Comparison of ENCODE assay signal across 14 cellular contexts in genomic region chr3:124586126-124587052, GRCh38.
DNase-seq lines count a peak whose midpoint lies in the region; ATAC-seq and TF ChIP-seq lines count a peak whose summit lies in the region.
"Had no signal": no experiment of that assay in that cellular context is flagged by ENCODE, and none has a peak within 500 bp of the region (broad histone marks: within the 10 kb centered on the region; RNA-seq: fewer than 3 reads in every experiment).

No MANE protein-coding gene starts in this region.

- no peaks in the 10 kb centered on the region for H3K36me3 ChIP-seq in body of pancreas (replicated peaks in 1 of 2; ENCODE audit: insufficient read depth in 1 of 2, low read depth in 2 of 2)
- no peaks in the 10 kb centered on the region for H3K36me3 ChIP-seq in left lung
- no peaks in the 10 kb centered on the region for H3K36me3 ChIP-seq in spleen
- H3K36me3 ChIP-seq: tibial artery had no signal

- no peak for DNase-seq in activated naive CD4-positive, alpha-beta T cell treated with anti-CD3 and anti-CD28 coated beads for 36 hours
- DNase-seq in activated naive CD4-positive, alpha-beta T cell (lab: John Stamatoyannopoulos, UW): no peak
- peak in 1 of 4 donors; percentile 30 for DNase-seq in body of pancreas
- no peak for DNase-seq in left lung
- no peak for DNase-seq in spleen
- no peak for DNase-seq in GM10248 (ENCODE audit: extremely low spot score)
- no peak for DNase-seq in Calu3
- DNase-seq in NCI-H1048 (lab: John Stamatoyannopoulos, UW): no peak
- DNase-seq: activated CD4-positive, alpha-beta memory T cell treated with anti-CD3 and anti-CD28 coated beads for 36 hours; effector memory CD4-positive, alpha-beta T cell; NCI-H345; stimulated activated CD4-positive, alpha-beta T cell treated with anti-CD3 and anti-CD28 coated beads, Interleukin-2, amount 100 ng/mL, for 24 hours; tibial artery had no signal

- intact Hi-C loops in activated naive CD4-positive, alpha-beta T cell treated with anti-CD3 and anti-CD28 coated beads for 36 hours (cut with micrococcal nuclease): no loop called here
- intact Hi-C loops in body of pancreas (cut with DNase I): loop anchor here (10.0 kb wide), 1 partner anchor 48 kb away; no protein-coding TSS in a partner anchor
- intact Hi-C loops in left lung (cut with DNase I): no loop called here
- intact Hi-C loops in spleen (cut with DNase I; ENCODE audit: low total_unique reads): no loop called here
- intact Hi-C loops in Calu3 (cut with micrococcal nuclease; ENCODE audit: unreplicated experiment): no loop called here

- H3K4me3 Mint-ChIP-seq in activated naive CD4-positive, alpha-beta T cell treated with anti-CD3 and anti-CD28 coated beads for 36 hours: peak overlapping the region; percentile 84
- H3K4me3 Mint-ChIP-seq in Calu3 (ENCODE audit: low read depth, unreplicated experiment): no peak overlapping the region

- H3K27me3 ChIP-seq in body of pancreas (no peaks in the 10 kb centered on the region), left lung (peaks cover 0 to 43% of the 10 kb centered on the region in 2 donors), spleen (replicated peaks in 1 of 7) (peaks cover 0 to 47% (median 20%) of the 10 kb centered on the region in 7 donors)
- H3K27me3 ChIP-seq: tibial artery had no signal

- TF ChIP-seq CTCF in body of pancreas (IDR thresholded peaks at IDR 0.05): no peak
- TF ChIP-seq CTCF in left lung (IDR thresholded peaks at IDR 0.05): no peak
- no peak for TF ChIP-seq CTCF in spleen (IDR thresholded peaks at IDR 0.05 in 8 of 11, conservative IDR thresholded peaks at IDR 0.05 in 3 of 11)
- no peak for TF ChIP-seq CTCF in GM10248 (IDR thresholded peaks at IDR 0.05; ENCODE audit: control extremely low read depth, extremely low read depth, low read depth, missing control alignments)
- TF ChIP-seq CTCF in Calu3 (IDR thresholded peaks at IDR 0.05; ENCODE audit: unreplicated experiment): no peak

- H3K4me3 ChIP-seq in body of pancreas: no peak overlapping the region
- H3K4me3 ChIP-seq in left lung: no peak overlapping the region
- peak overlapping the region in 7 of 8 donors; percentile 40 to 72 (median 45) for H3K4me3 ChIP-seq in spleen
- H3K4me3 ChIP-seq: tibial artery had no signal

- TF ChIP-seq POLR2A in body of pancreas (IDR thresholded peaks at IDR 0.05): no peak
- TF ChIP-seq POLR2A in spleen (IDR thresholded peaks at IDR 0.05): no peak

- H3K27ac ChIP-seq in body of pancreas (peak overlapping the region; percentile 16 to 51 (median 36)), left lung (no peak overlapping the region), spleen (peak overlapping the region in 5 of 8 donors; percentile 29 to 79 (median 71))
- H3K27ac ChIP-seq: 22Rv1, tibial artery had no signal

- H3K36me3 Mint-ChIP-seq in activated naive CD4-positive, alpha-beta T cell treated with anti-CD3 and anti-CD28 coated beads for 36 hours (ENCODE audit: low read depth): peaks cover 4% of the 10 kb centered on the region
- H3K36me3 Mint-ChIP-seq in Calu3 (ENCODE audit: insufficient read depth, unreplicated experiment): peaks cover 8% of the 10 kb centered on the region
- H3K36me3 Mint-ChIP-seq: activated CD4-positive, alpha-beta memory T cell treated with anti-CD3 and anti-CD28 coated beads for 36 hours had no signal

- ATAC-seq in body of pancreas: no peak
- ATAC-seq in left lung: peak; percentile 7

- H3K27me3 Mint-ChIP-seq in activated naive CD4-positive, alpha-beta T cell treated with anti-CD3 and anti-CD28 coated beads for 36 hours (ENCODE audit: low read depth): peaks cover 34% of the 10 kb centered on the region
- no peaks in the 10 kb centered on the region for H3K27me3 Mint-ChIP-seq in Calu3 (ENCODE audit: unreplicated experiment)

- peaks cover 69% of the 10 kb centered on the region for H3K4me1 Mint-ChIP-seq in activated naive CD4-positive, alpha-beta T cell treated with anti-CD3 and anti-CD28 coated beads for 36 hours (ENCODE audit: low read depth)
- H3K4me1 Mint-ChIP-seq in Calu3 (ENCODE audit: low read depth, unreplicated experiment): peaks cover 67% of the 10 kb centered on the region

- POLR2A ChIA-PET in GM10248 (lab: Yijun Ruan, JAX): no interaction called here

- CTCF ChIA-PET in activated naive CD4-positive, alpha-beta T cell treated with anti-CD3 and anti-CD28 coated beads for 36 hours (lab: Charles Lee): interaction anchor here (1.3 to 1.4 kb wide), 2 partner anchors 20 to 103 kb away, joined by 5 to 7 read pairs; no protein-coding TSS in a partner anchor
- CTCF ChIA-PET in GM10248 (lab: Yijun Ruan, JAX) (interaction anchor here (1.1 to 2.1 kb wide), 2 partner anchors 95 to 102 kb away, joined by 4 to 6 read pairs; no protein-coding TSS in a partner anchor), Calu3 (lab: Charles Lee) (interaction anchor here (1.2 kb wide), 1 partner anchor 102 kb away, joined by 4 read pairs; no protein-coding TSS in a partner anchor)

- 71 to 88% methylated on average over 21 of the region's 21 CpGs for WGBS in body of pancreas, 2 donors
- WGBS in spleen, 5 donors: 48 to 64% (median 56%) methylated on average over 21 of the region's 21 CpGs

- BruUV-seq in Calu3 (replicated peaks; lab: Mats Ljungman, UMichigan): no TSS peak

- H3K4me1 ChIP-seq in body of pancreas (peaks cover 42% of the 10 kb centered on the region), left lung (peaks cover 4 to 10% of the 10 kb centered on the region in 2 donors), spleen (peaks cover 8 to 36% (median 22%) of the 10 kb centered on the region in 6 donors)

- no peak overlapping the region for H3K27ac Mint-ChIP-seq in activated naive CD4-positive, alpha-beta T cell treated with anti-CD3 and anti-CD28 coated beads for 36 hours
- no peak overlapping the region for H3K27ac Mint-ChIP-seq in Calu3 (ENCODE audit: unreplicated experiment)
- H3K27ac Mint-ChIP-seq: activated CD4-positive, alpha-beta memory T cell treated with anti-CD3 and anti-CD28 coated beads for 36 hours had no signal

- no peaks in the 10 kb centered on the region for H3K9me3 Mint-ChIP-seq in activated naive CD4-positive, alpha-beta T cell treated with anti-CD3 and anti-CD28 coated beads for 36 hours
- no peaks in the 10 kb centered on the region for H3K9me3 Mint-ChIP-seq in Calu3 (ENCODE audit: low read depth, unreplicated experiment)
- H3K9me3 Mint-ChIP-seq: activated CD4-positive, alpha-beta memory T cell treated with anti-CD3 and anti-CD28 coated beads for 36 hours had no signal

- H3K9me3 ChIP-seq in body of pancreas (no peaks in the 10 kb centered on the region), left lung (no peaks in the 10 kb centered on the region), spleen (no peaks in the 10 kb centered on the region)
- H3K9me3 ChIP-seq: tibial artery had no signal

Comparison
In these comparisons a context has a peak if more than half of its experiments do, and no peak if none do; other contexts are left out.
1. H3K27ac ChIP-seq: peak in body of pancreas (4 of 4) and spleen (5 of 8); none in left lung (0 of 2).
2. H3K4me3 ChIP-seq: peak in spleen (7 of 8); none in body of pancreas (0 of 2) and left lung (0 of 2).